Comparison of ENCODE assay signal across 13 cellular contexts in the genomic region with DNA sequence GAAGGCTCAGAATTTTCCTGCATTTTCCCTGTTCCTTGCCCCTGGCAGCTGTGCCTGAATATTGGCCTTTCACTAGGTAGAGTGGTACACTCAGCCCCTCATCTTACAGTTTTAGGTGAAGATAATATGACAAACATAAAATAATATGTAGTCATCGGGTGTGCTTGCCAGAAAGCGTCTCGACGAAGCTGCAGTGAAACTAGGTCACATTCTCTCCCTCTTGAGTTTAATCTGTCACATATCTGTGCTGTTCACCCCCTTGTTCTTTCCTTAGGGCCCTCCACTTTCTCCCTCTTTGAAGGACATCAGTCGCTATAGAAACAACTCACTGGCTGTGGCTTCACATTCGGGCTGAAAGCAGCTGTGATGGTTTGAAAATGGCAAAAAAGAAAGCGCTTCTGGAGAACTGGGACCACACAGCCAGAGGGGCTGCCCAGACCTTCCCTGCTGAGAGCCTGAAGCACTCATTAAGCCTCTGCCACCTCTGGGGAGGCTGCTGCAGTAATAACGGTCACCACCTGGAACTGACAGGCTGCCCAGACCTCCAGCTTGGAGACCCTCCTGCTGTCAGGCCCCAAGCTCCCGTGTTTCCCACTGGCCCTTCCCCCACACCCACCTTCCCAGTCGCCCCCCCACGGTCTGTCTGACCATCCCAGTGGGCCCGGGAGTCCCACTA. TPM values are rescaled to one million over a fixed set of nuclear protein-coding genes. Genes with fewer than 3 reads are reported as not detected.
DNase-seq lines count a peak whose midpoint lies in the region; ATAC-seq and TF ChIP-seq lines count a peak whose summit lies in the region.
"Had no signal": no experiment of that assay in that cellular context is flagged by ENCODE, and none has a peak within 500 bp of the region (broad histone marks: within the 10 kb centered on the region; RNA-seq: fewer than 3 reads in every experiment).

No MANE protein-coding gene starts in this region.

- H3K36me3 Mint-ChIP-seq in GM23338 (ENCODE audit: low read depth) = no peaks in the 10 kb centered on the region

- no peaks in the 10 kb centered on the region for H3K36me3 ChIP-seq in GM23338 (ENCODE audit: insufficient read depth)
- no peaks in the 10 kb centered on the region for H3K36me3 ChIP-seq in smooth muscle cell (ENCODE audit: low read depth)

- H3K9me2 ChIP-seq in GM23338 (ENCODE audit: insufficient read depth) = 0 out of 2 replicates have a peak, but pooled peaks cover 7% of the 10 kb centered on the region

- H4K20me1 ChIP-seq in GM23338 (replicated peaks; ENCODE audit: insufficient read depth) (no peaks in the 10 kb centered on the region), smooth muscle cell (ENCODE audit: low read depth) (no peaks in the 10 kb centered on the region)
- H4K20me1 ChIP-seq: BLaER1 treated with 17β-estradiol and CSF1 and Interleukin-3, amounts not matched to agents 10 nM and 100 nM had no signal

- WGBS in smooth muscle cell (ENCODE audit: low lambda C conversion rate) = 76% methylated on average over 11 of the region's 12 CpGs

- H3K27me3 Mint-ChIP-seq in GM23338 (ENCODE audit: insufficient read depth, low read depth, poor library complexity) = peaks cover 2% of the 10 kb centered on the region

- no peak for TF ChIP-seq CTCF in GM23338 (conservative IDR thresholded peaks at IDR 0.05; ENCODE audit: low read depth in 2 of 2)
- no peak for TF ChIP-seq CTCF in smooth muscle cell (IDR thresholded peaks at IDR 0.05; ENCODE audit: borderline replicate concordance, insufficient read depth, poor library complexity, severe bottlenecking)

- intact Hi-C loops in Right ventricle myocardium inferior (cut with DNase I) = no loop called here

- H3K4me3 Mint-ChIP-seq in GM23338 = no peak overlapping the region
- H3K4me3 Mint-ChIP-seq: T-helper 2 cell treated with Interferon-gamma antibody and Interleukin-4, amounts not matched to agents 5 μg/mL and 100 μg/mL, for 36 hours had no signal

- H3F3A ChIP-seq in GM23338 (replicated peaks; ENCODE audit: low read depth) (no peaks in the 10 kb centered on the region), smooth muscle cell (ENCODE audit: low read depth) (no peaks in the 10 kb centered on the region)

- H3K27me3 ChIP-seq in GM23338 (ENCODE audit: insufficient read depth) (no peaks in the 10 kb centered on the region), smooth muscle cell (ENCODE audit: low read depth) (no peaks in the 10 kb centered on the region)
- H3K27me3 ChIP-seq: BLaER1 treated with 17β-estradiol and CSF1 and Interleukin-3, amounts not matched to agents 10 nM and 100 nM had no signal

- H3K9ac ChIP-seq in smooth muscle cell (ENCODE audit: low read depth) = no peak overlapping the region
- H3K9ac ChIP-seq: BLaER1 treated with 17β-estradiol and CSF1 and Interleukin-3, amounts not matched to agents 10 nM and 100 nM had no signal

- H3K27ac Mint-ChIP-seq in GM23338 = no peak overlapping the region
- H3K27ac Mint-ChIP-seq: T-helper 2 cell treated with Interferon-gamma antibody and Interleukin-4, amounts not matched to agents 5 μg/mL and 100 μg/mL, for 36 hours had no signal

- ATAC-seq in GM23338 (peak; percentile 74), Right ventricle myocardium inferior (peak; percentile 49)

- H2AFZ ChIP-seq in GM23338 = no peak overlapping the region
- H2AFZ ChIP-seq in smooth muscle cell (ENCODE audit: low read depth) = no peak overlapping the region

- no peaks in the 10 kb centered on the region for H3K79me2 ChIP-seq in GM23338 (replicated peaks; ENCODE audit: insufficient read depth)
- no peaks in the 10 kb centered on the region for H3K79me2 ChIP-seq in smooth muscle cell (ENCODE audit: low read depth)

- H3K9me3 ChIP-seq in smooth muscle cell (replicated peaks; ENCODE audit: low read depth) = no peaks in the 10 kb centered on the region

- H3K4me1 ChIP-seq in GM23338 (ENCODE audit: insufficient read depth) (peaks cover 3% of the 10 kb centered on the region; the same call in 1 of the 2 replicates), smooth muscle cell (ENCODE audit: low read depth) (no peaks in the 10 kb centered on the region)

- DNase-seq in GM23338 (ENCODE audit: low spot score) (no peak), NCI-H524 (lab: John Stamatoyannopoulos, UW) (peak; percentile 96 to 98), Right ventricle myocardium inferior (ENCODE audit: missing footprints) (no peak), retina (peak; percentile 88), HuH-7 (ENCODE audit: low spot score) (no peak), A172 (ENCODE audit: low spot score) (no peak), smooth muscle cell (lab: John Stamatoyannopoulos, UW; ENCODE audit: unreplicated experiment) (no peak)
- no peak for DNase-seq in effector CD4-positive, alpha-beta T cell
- DNase-seq: NCI-H1436, OCI-M1 had no signal

- no peak overlapping the region for H3K4me2 ChIP-seq in GM23338
- no peak overlapping the region for H3K4me2 ChIP-seq in smooth muscle cell
- H3K4me2 ChIP-seq: BLaER1 treated with 17β-estradiol and CSF1 and Interleukin-3, amounts not matched to agents 10 nM and 100 nM had no signal

- peaks cover 3% of the 10 kb centered on the region; the same call in 2 of the 3 replicates for H3K9me3 Mint-ChIP-seq in GM23338
- H3K9me3 Mint-ChIP-seq: T-helper 2 cell treated with Interferon-gamma antibody and Interleukin-4, amounts not matched to agents 5 μg/mL and 100 μg/mL, for 36 hours had no signal

- H3K27ac ChIP-seq in GM23338 (ENCODE audit: low read depth) = no peak overlapping the region
- H3K27ac ChIP-seq in smooth muscle cell (ENCODE audit: low read depth) = no peak overlapping the region
- H3K27ac ChIP-seq: BLaER1 treated with 17β-estradiol and CSF1 and Interleukin-3, amounts not matched to agents 10 nM and 100 nM had no signal

- no peak overlapping the region for H3K4me3 ChIP-seq in GM23338
- H3K4me3 ChIP-seq in smooth muscle cell = no peak overlapping the region
- H3K4me3 ChIP-seq: BLaER1 treated with 17β-estradiol and CSF1 and Interleukin-3, amounts not matched to agents 10 nM and 100 nM; skin epidermis had no signal

- peaks cover 20% of the 10 kb centered on the region for H3K4me1 Mint-ChIP-seq in GM23338

TF ChIP-seq in GM23338, 12 proteins besides CTCF, POLR2A, EP300 and RAD21 (continues in another document):
- TF ChIP-seq ZNF114 (CRISPR knock-in tag; IDR thresholded peaks at IDR 0.05) = no peak
- no peak for TF ChIP-seq STAT1 (IDR thresholded peaks at IDR 0.05; ENCODE audit: unreplicated experiment)
- TF ChIP-seq EZH2 (IDR thresholded peaks at IDR 0.05; ENCODE audit: low read depth, unreplicated experiment) = no peak
- TF ChIP-seq POLR2AphosphoS5 (IDR thresholded peaks at IDR 0.05; ENCODE audit: low read depth) = no peak
- no peak for TF ChIP-seq REST (IDR thresholded peaks at IDR 0.05; ENCODE audit: unreplicated experiment)
- TF ChIP-seq ZNF331 (CRISPR knock-in tag; IDR thresholded peaks at IDR 0.05; ENCODE audit: low read depth) = no peak

RNA-seq across cellular contexts. Expression of gene ABTB1, which starts 50.3 kb away (rescaled TPM):
- total RNA-seq in GM23338 (2014; rRNA removed; shearing (Covaris generic)) = 5.0 and 5.7 TPM in 2 replicates
- polyA plus RNA-seq in GM23338 (2016; fragmentation: Nextera tagmentation; extraction: Ambion mirVana) (3.7 TPM in 2 replicates), smooth muscle cell (14.0 and 17.9 TPM in 2 replicates)
- total RNA-seq in Right ventricle myocardium inferior (31.7 TPM), smooth muscle cell (2.8 and 5.7 TPM in 2 replicates)
- 1.9 and 4.2 TPM in 2 replicates for total RNA-seq in A172 (2014; rRNA removed; shearing (Covaris generic))

Comparison
In these comparisons a context has a peak if more than half of its experiments do, and no peak if none do; other contexts are left out.
1. DNase-seq: peak in NCI-H524 (2 of 2) and retina (single experiment); none in GM23338 (single experiment), Right ventricle myocardium inferior (single experiment), effector CD4-positive, alpha-beta T cell (single experiment), HuH-7 (single experiment), A172 (single experiment) and smooth muscle cell (single experiment).